ENCODE assay signal across 2 cellular contexts in the genomic region with DNA sequence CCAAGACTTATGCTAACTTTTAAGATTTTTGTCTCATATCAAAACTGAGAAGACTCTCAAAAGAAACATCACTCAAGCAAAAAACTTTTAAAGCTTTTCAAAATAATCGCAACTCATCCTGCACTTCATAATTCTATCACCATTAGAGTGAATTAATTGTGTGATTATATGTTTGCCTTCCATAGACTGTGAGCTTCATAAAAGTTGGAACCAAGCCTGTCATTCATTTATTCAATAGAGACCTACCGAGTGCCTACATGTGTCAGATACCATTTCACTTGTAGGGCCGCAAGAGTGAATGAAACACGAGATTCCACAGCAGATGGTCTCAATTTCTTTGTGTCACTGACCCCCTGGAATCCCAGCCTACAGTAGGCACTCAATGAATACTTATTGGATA.
TF ChIP-seq lines count a peak whose summit lies in the region.

No MANE protein-coding gene starts in this region.

TF ChIP-seq in SK-N-SH, 30 proteins besides CTCF, POLR2A, EP300 and RAD21 (continued from another document):
- TF ChIP-seq, protein P1, sequence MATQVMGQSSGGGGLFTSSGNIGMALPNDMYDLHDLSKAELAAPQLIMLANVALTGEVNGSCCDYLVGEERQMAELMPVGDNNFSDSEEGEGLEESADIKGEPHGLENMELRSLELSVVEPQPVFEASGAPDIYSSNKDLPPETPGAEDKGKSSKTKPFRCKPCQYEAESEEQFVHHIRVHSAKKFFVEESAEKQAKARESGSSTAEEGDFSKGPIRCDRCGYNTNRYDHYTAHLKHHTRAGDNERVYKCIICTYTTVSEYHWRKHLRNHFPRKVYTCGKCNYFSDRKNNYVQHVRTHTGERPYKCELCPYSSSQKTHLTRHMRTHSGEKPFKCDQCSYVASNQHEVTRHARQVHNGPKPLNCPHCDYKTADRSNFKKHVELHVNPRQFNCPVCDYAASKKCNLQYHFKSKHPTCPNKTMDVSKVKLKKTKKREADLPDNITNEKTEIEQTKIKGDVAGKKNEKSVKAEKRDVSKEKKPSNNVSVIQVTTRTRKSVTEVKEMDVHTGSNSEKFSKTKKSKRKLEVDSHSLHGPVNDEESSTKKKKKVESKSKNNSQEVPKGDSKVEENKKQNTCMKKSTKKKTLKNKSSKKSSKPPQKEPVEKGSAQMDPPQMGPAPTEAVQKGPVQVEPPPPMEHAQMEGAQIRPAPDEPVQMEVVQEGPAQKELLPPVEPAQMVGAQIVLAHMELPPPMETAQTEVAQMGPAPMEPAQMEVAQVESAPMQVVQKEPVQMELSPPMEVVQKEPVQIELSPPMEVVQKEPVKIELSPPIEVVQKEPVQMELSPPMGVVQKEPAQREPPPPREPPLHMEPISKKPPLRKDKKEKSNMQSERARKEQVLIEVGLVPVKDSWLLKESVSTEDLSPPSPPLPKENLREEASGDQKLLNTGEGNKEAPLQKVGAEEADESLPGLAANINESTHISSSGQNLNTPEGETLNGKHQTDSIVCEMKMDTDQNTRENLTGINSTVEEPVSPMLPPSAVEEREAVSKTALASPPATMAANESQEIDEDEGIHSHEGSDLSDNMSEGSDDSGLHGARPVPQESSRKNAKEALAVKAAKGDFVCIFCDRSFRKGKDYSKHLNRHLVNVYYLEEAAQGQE (IDR thresholded peaks at IDR 0.05; ENCODE audit: low read depth, low read length) = no peak
- TF ChIP-seq RXRA (IDR thresholded peaks at IDR 0.05; ENCODE audit: borderline replicate concordance, low read depth) (no peak), FOXJ3 (CRISPR knock-in tag; IDR thresholded peaks at IDR 0.05) (no peak), NFIC (IDR thresholded peaks at IDR 0.05; ENCODE audit: borderline replicate concordance) (no peak), TEAD4 (IDR thresholded peaks at IDR 0.05; ENCODE audit: borderline replicate concordance, insufficient read depth) (no peak), MEF2A (IDR thresholded peaks at IDR 0.05; ENCODE audit: borderline replicate concordance, low read depth) (no peak), MXI1 (IDR thresholded peaks at IDR 0.05; ENCODE audit: low read depth, low read length) (no peak), POLR2AphosphoS5 (IDR thresholded peaks at IDR 0.05; ENCODE audit: low read depth, low read length) (no peak)
- TF ChIP-seq, protein P2, sequence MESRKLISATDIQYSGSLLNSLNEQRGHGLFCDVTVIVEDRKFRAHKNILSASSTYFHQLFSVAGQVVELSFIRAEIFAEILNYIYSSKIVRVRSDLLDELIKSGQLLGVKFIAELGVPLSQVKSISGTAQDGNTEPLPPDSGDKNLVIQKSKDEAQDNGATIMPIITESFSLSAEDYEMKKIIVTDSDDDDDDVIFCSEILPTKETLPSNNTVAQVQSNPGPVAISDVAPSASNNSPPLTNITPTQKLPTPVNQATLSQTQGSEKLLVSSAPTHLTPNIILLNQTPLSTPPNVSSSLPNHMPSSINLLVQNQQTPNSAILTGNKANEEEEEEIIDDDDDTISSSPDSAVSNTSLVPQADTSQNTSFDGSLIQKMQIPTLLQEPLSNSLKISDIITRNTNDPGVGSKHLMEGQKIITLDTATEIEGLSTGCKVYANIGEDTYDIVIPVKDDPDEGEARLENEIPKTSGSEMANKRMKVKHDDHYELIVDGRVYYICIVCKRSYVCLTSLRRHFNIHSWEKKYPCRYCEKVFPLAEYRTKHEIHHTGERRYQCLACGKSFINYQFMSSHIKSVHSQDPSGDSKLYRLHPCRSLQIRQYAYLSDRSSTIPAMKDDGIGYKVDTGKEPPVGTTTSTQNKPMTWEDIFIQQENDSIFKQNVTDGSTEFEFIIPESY (IDR thresholded peaks at IDR 0.05; ENCODE audit: borderline replicate concordance, low read depth) = no peak
- TF ChIP-seq, protein P3, sequence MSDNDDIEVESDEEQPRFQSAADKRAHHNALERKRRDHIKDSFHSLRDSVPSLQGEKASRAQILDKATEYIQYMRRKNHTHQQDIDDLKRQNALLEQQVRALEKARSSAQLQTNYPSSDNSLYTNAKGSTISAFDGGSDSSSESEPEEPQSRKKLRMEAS (IDR thresholded peaks at IDR 0.05; ENCODE audit: low read depth) = no peak

TF ChIP-seq in SK-N-SH treated with all-trans-retinoic acid at 6 μM for 48 hours, 23 proteins besides CTCF, POLR2A, EP300 and RAD21 (continued from another document):
- TF ChIP-seq, protein P4, sequence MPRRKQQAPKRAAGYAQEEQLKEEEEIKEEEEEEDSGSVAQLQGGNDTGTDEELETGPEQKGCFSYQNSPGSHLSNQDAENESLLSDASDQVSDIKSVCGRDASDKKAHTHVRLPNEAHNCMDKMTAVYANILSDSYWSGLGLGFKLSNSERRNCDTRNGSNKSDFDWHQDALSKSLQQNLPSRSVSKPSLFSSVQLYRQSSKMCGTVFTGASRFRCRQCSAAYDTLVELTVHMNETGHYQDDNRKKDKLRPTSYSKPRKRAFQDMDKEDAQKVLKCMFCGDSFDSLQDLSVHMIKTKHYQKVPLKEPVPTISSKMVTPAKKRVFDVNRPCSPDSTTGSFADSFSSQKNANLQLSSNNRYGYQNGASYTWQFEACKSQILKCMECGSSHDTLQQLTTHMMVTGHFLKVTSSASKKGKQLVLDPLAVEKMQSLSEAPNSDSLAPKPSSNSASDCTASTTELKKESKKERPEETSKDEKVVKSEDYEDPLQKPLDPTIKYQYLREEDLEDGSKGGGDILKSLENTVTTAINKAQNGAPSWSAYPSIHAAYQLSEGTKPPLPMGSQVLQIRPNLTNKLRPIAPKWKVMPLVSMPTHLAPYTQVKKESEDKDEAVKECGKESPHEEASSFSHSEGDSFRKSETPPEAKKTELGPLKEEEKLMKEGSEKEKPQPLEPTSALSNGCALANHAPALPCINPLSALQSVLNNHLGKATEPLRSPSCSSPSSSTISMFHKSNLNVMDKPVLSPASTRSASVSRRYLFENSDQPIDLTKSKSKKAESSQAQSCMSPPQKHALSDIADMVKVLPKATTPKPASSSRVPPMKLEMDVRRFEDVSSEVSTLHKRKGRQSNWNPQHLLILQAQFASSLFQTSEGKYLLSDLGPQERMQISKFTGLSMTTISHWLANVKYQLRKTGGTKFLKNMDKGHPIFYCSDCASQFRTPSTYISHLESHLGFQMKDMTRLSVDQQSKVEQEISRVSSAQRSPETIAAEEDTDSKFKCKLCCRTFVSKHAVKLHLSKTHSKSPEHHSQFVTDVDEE (CRISPR knock-in tag; IDR thresholded peaks at IDR 0.05) = no peak
- TF ChIP-seq SNAI2 (CRISPR knock-in tag; IDR thresholded peaks at IDR 0.05) (no peak), ESRRG (CRISPR knock-in tag; IDR thresholded peaks at IDR 0.05) (no peak), ZNF8 (CRISPR knock-in tag; IDR thresholded peaks at IDR 0.05) (no peak), BACH2 (CRISPR knock-in tag; IDR thresholded peaks at IDR 0.05; ENCODE audit: borderline replicate concordance) (no peak), ZC3H10 (CRISPR knock-in tag; IDR thresholded peaks at IDR 0.05) (no peak)
